Comparison of ENCODE assay signal across 8 cellular contexts in genomic region chr5:132963175-132964104, GRCh38.
A peak's percentile ranks its signal among the peaks of the same experiment; 100 is the strongest.
DNase-seq lines count a peak whose midpoint lies in the region; ATAC-seq and TF ChIP-seq lines count a peak whose summit lies in the region.

Gene AFF4, minus strand, starts transcription at chr5:132963634. Its CDS starts 26,445 bp downstream, at chr5:132937189.

- TF ChIP-seq CTCF in DND-41 (IDR thresholded peaks at IDR 0.05; ENCODE audit: borderline replicate concordance, extremely low read depth, low read length, poor library complexity, severe bottlenecking) (no peak), KMS-11 (conservative IDR thresholded peaks at IDR 0.05; ENCODE audit: low read depth, low read length) (no peak), fibroblast of pulmonary artery (IDR thresholded peaks at IDR 0.05; ENCODE audit: low read length, missing control alignments) (no peak), nephron (IDR thresholded peaks at IDR 0.05; ENCODE audit: unreplicated experiment in 3 of 3) (no peak)

- ATAC-seq in DND-41 (ENCODE audit: insufficient read depth, low read depth) (peak; percentile 86), GM21737 (IDR thresholded peaks at IDR 0.05; ENCODE audit: unreplicated experiment) (peak; percentile 95)

- no peaks in the 10 kb centered on the region for H3K9me3 Mint-ChIP-seq in nephron
- H3K9me3 Mint-ChIP-seq in stimulated activated naive CD8-positive, alpha-beta T cell treated with anti-CD3 and anti-CD28 coated beads, Interleukin-15, Interleukin-2, amounts not matched to agents 100 ng/mL and 50 ng/mL, for 24 hours = no peaks in the 10 kb centered on the region

- H3K4me1 ChIP-seq in DND-41 (ENCODE audit: insufficient read depth, low read length) (peaks cover 36% of the 10 kb centered on the region), KMS-11 (ENCODE audit: low read depth, poor library complexity, severe bottlenecking) (peaks cover 22% of the 10 kb centered on the region)

- peaks cover 50% of the 10 kb centered on the region for H3K79me2 ChIP-seq in DND-41 (ENCODE audit: insufficient read depth, low read length)
- H3K79me2 ChIP-seq in KMS-11 (ENCODE audit: insufficient read depth, low read depth) = peaks cover 46% of the 10 kb centered on the region

- H3K9me3 ChIP-seq in DND-41 (ENCODE audit: insufficient read depth, low read length, severe bottlenecking) = no peaks in the 10 kb centered on the region

- H2AFZ ChIP-seq in DND-41 (ENCODE audit: low read depth, low read length) (peak within 1 kb of the TSS; percentile 99), KMS-11 (ENCODE audit: low read depth) (peak within 1 kb of the TSS; percentile 95)

- H3K9ac ChIP-seq in DND-41 (ENCODE audit: low read depth, low read length) (peak within 1 kb of the TSS; percentile 76), KMS-11 (peak within 1 kb of the TSS; percentile 70)

- peak within 1 kb of the TSS; percentile 100 for H3K27ac Mint-ChIP-seq in nephron
- H3K27ac Mint-ChIP-seq in stimulated activated naive CD8-positive, alpha-beta T cell treated with anti-CD3 and anti-CD28 coated beads, Interleukin-15, Interleukin-2, amounts not matched to agents 100 ng/mL and 50 ng/mL, for 24 hours = peak within 1 kb of the TSS; percentile 99

- H3K4me3 ChIP-seq in DND-41 (ENCODE audit: low read depth in 1 of 2, low read length in 2 of 2) (peak within 1 kb of the TSS; percentile 57 to 73), KMS-11 (IDR thresholded peaks at IDR 0.05; ENCODE audit: insufficient read depth, low read depth, low read length) (no peak within 1 kb of the TSS), fibroblast of pulmonary artery (replicated peaks; ENCODE audit: low read depth, low read length) (peak within 1 kb of the TSS; percentile 95)

- DNase-seq in DND-41 (peak; percentile 86), RPMI8226 (peak; percentile 95), fibroblast of pulmonary artery (ENCODE audit: low read depth) (peak; percentile 97)
- DNase-seq in activated T-helper 9 cell treated with anti-CD3 and anti-CD28 coated beads, Interleukin-2, amount 50 U/mL, for 16 hours (ENCODE audit: low read depth) = peak; percentile 83

- peaks cover 3% of the 10 kb centered on the region for H3K27me3 Mint-ChIP-seq in nephron (ENCODE audit: low read depth)
- no peaks in the 10 kb centered on the region for H3K27me3 Mint-ChIP-seq in stimulated activated naive CD8-positive, alpha-beta T cell treated with anti-CD3 and anti-CD28 coated beads, Interleukin-15, Interleukin-2, amounts not matched to agents 100 ng/mL and 50 ng/mL, for 24 hours

- H3K27me3 ChIP-seq in DND-41 (ENCODE audit: insufficient read depth, low read length, poor library complexity) (no peaks in the 10 kb centered on the region), KMS-11 (ENCODE audit: insufficient read depth, low read depth) (no peaks in the 10 kb centered on the region)

- H4K20me1 ChIP-seq in DND-41 (ENCODE audit: insufficient read depth, low read length) (peaks cover 24% of the 10 kb centered on the region; the same call in 1 of the 2 replicates), KMS-11 (ENCODE audit: insufficient read depth) (no peaks in the 10 kb centered on the region)

- peaks cover 14% of the 10 kb centered on the region for H3K36me3 ChIP-seq in DND-41 (ENCODE audit: insufficient read depth, low read length)
- H3K36me3 ChIP-seq in KMS-11 (ENCODE audit: insufficient read depth) = no peaks in the 10 kb centered on the region

- peak within 1 kb of the TSS; percentile 97 to 100 (median 100) for H3K4me3 Mint-ChIP-seq in nephron
- H3K4me3 Mint-ChIP-seq in stimulated activated naive CD8-positive, alpha-beta T cell treated with anti-CD3 and anti-CD28 coated beads, Interleukin-15, Interleukin-2, amounts not matched to agents 100 ng/mL and 50 ng/mL, for 24 hours = peak within 1 kb of the TSS; percentile 97

- H3K27ac ChIP-seq in DND-41 (ENCODE audit: low read length) (peak within 1 kb of the TSS; percentile 76), KMS-11 (peak within 1 kb of the TSS; percentile 62)

- H3K4me2 ChIP-seq in DND-41 (ENCODE audit: insufficient read depth, low read length) (peak within 1 kb of the TSS; percentile 87), KMS-11 (peak within 1 kb of the TSS; percentile 93)

- H3K36me3 Mint-ChIP-seq in nephron (ENCODE audit: low read depth) = peaks cover 12% of the 10 kb centered on the region
- peaks cover 3% of the 10 kb centered on the region for H3K36me3 Mint-ChIP-seq in stimulated activated naive CD8-positive, alpha-beta T cell treated with anti-CD3 and anti-CD28 coated beads, Interleukin-15, Interleukin-2, amounts not matched to agents 100 ng/mL and 50 ng/mL, for 24 hours (ENCODE audit: low read depth)

- H3K4me1 Mint-ChIP-seq in nephron = peaks cover 18% of the 10 kb centered on the region
- peaks cover 31% of the 10 kb centered on the region for H3K4me1 Mint-ChIP-seq in stimulated activated naive CD8-positive, alpha-beta T cell treated with anti-CD3 and anti-CD28 coated beads, Interleukin-15, Interleukin-2, amounts not matched to agents 100 ng/mL and 50 ng/mL, for 24 hours (ENCODE audit: low read depth)
